ENCODE assay signal across 8 cellular contexts in the genomic region with DNA sequence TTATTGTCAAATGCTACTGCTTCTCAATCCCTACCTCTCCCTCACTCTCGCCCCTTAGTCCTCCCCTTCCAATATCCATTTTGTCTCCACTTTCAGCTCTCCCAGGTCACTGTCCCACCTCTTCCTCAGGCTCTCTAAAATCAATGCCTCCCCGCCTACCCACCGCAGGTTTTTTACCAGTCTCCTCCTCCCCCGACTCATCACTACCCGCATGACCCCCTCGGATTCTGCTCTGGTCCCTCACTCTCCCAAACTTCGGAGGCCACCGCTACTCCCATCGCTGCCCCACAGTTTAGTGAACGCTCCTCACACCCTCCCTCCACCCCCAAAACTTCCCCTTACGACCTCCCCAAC.
DNase-seq lines count a peak whose midpoint lies in the region; ATAC-seq and TF ChIP-seq lines count a peak whose summit lies in the region.

No MANE protein-coding gene starts in this region.

- peak overlapping the region; percentile 79 for H3K4me3 ChIP-seq in HUES6 (ENCODE audit: low read depth, low read length)
- peak overlapping the region; percentile 97 for H3K4me3 ChIP-seq in fibroblast of pulmonary artery (replicated peaks; ENCODE audit: low read depth, low read length)
- H3K4me3 ChIP-seq in neutrophil (ENCODE audit: low read depth in 1 of 2, low read length in 1 of 2): peak overlapping the region; percentile 95 to 99

- ATAC-seq in HG03520 (IDR thresholded peaks at IDR 0.05; ENCODE audit: unreplicated experiment): no peak

- H3K27me3 ChIP-seq in HUES6 (ENCODE audit: control insufficient read depth, insufficient read depth, low read length): no peaks in the 10 kb centered on the region
- no peaks in the 10 kb centered on the region for H3K27me3 ChIP-seq in neutrophil

- TF ChIP-seq CTCF in fibroblast of pulmonary artery (IDR thresholded peaks at IDR 0.05; ENCODE audit: low read length, missing control alignments) (no peak), neutrophil (IDR thresholded peaks at IDR 0.05) (no peak)

- H3K4me1 ChIP-seq in HUES6 (ENCODE audit: control insufficient read depth, insufficient read depth, low read length): peaks cover 11% of the 10 kb centered on the region; the same call in 1 of the 2 replicates
- H3K4me1 ChIP-seq in neutrophil (ENCODE audit: control insufficient read depth in 1 of 2, insufficient read depth in 1 of 2, low read depth in 1 of 2, low read length in 1 of 2): peaks cover 68 to 71% of the 10 kb centered on the region in 2 experiments

- H3K27ac ChIP-seq in HUES6 (ENCODE audit: low read depth, low read length): peak overlapping the region; percentile 74
- H3K27ac ChIP-seq in neutrophil: peak overlapping the region; percentile 95

- peak overlapping the region; percentile 79 for H3K9ac ChIP-seq in HUES6 (ENCODE audit: low read length)

- peaks cover 3% of the 10 kb centered on the region for H3K36me3 ChIP-seq in HUES6 (ENCODE audit: control insufficient read depth, insufficient read depth, low read length)
- H3K36me3 ChIP-seq in neutrophil: no peaks in the 10 kb centered on the region

- no peaks in the 10 kb centered on the region for H3K9me3 ChIP-seq in HUES6 (ENCODE audit: control insufficient read depth, insufficient read depth, low read depth, low read length)
- H3K9me3 ChIP-seq in neutrophil: no peaks in the 10 kb centered on the region

- DNase-seq in DMS 273 (lab: John Stamatoyannopoulos, UW; ENCODE audit: unreplicated experiment) (peak; percentile 70), DMS 273 treated with DMSO at 0.1 percent for 48 hours (lab: John Stamatoyannopoulos, UW) (no peak), fibroblast of pulmonary artery (ENCODE audit: low read depth) (peak; percentile 10), NCI-H2081 (lab: John Stamatoyannopoulos, UW) (no peak)
- peak; percentile 39 to 52 for DNase-seq in activated CD4-positive, alpha-beta T cell treated with anti-CD3 and anti-CD28 coated beads, Interleukin-2, amount 50 U/mL, for 48 hours

Comparison
In these comparisons a context has a peak if more than half of its experiments do, and no peak if none do; other contexts are left out.
1. DNase-seq: peak in DMS 273 (single experiment), activated CD4-positive, alpha-beta T cell treated with anti-CD3 and anti-CD28 coated beads, Interleukin-2, amount 50 U/mL, for 48 hours (2 of 2) and fibroblast of pulmonary artery (single experiment); none in DMS 273 treated with DMSO at 0.1 percent for 48 hours (single experiment) and NCI-H2081 (0 of 2).
2. Peak in every context shown above with its lines, with median percentiles within 50 percentile points of each other: H3K4me3 ChIP-seq.